In genomic region chr13:97165527-97166425, GRCh38 we compare ENCODE assay signal across 21 cellular contexts. TPM values are rescaled to one million over a fixed set of nuclear protein-coding genes. Genes with fewer than 3 reads are reported as not detected.
DNase-seq lines count a peak whose midpoint lies in the region; ATAC-seq and TF ChIP-seq lines count a peak whose summit lies in the region.
"Had no signal": no experiment of that assay in that cellular context is flagged by ENCODE, and none has a peak within 500 bp of the region (broad histone marks: within the 10 kb centered on the region; RNA-seq: fewer than 3 reads in every experiment).

No MANE protein-coding gene starts in this region.

- intact Hi-C loops in CD8-positive, alpha-beta T cell (cut with DNase I, micrococcal nuclease): no loop called here

- no peak overlapping the region for H3K9ac ChIP-seq in H9 (ENCODE audit: extremely low read depth, insufficient read length, low read length)
- H3K9ac ChIP-seq: GM23248 had no signal

- no peaks in the 10 kb centered on the region for H3K36me3 ChIP-seq in hepatocyte (replicated peaks; ENCODE audit: insufficient read depth, low read depth)
- no peaks in the 10 kb centered on the region for H3K36me3 ChIP-seq in CD8-positive, alpha-beta T cell (ENCODE audit: insufficient read depth, low read length)
- H3K36me3 ChIP-seq: tibial artery had no signal

- H3K4me3 ChIP-seq in hepatocyte: no peak overlapping the region
- H3K4me3 ChIP-seq in CD8-positive, alpha-beta T cell (ENCODE audit: low read depth, low read length): no peak overlapping the region
- H3K4me3 ChIP-seq: GM23248, lung, psoas muscle, skin epidermis, tibial artery had no signal

- H4K20me1 ChIP-seq in hepatocyte (ENCODE audit: insufficient read depth, poor library complexity, severe bottlenecking) (no peaks in the 10 kb centered on the region), H9 (ENCODE audit: control insufficient read depth, insufficient read depth, insufficient read length) (no peaks in the 10 kb centered on the region)

- H3K79me1 ChIP-seq in H9 (ENCODE audit: insufficient read depth, low read depth, low read length, poor library complexity, severe bottlenecking): no peaks in the 10 kb centered on the region

- no peak overlapping the region for H2BK120ac ChIP-seq in H9 (ENCODE audit: low read depth, low read length, poor library complexity, severe bottlenecking)

- ATAC-seq in CD8-positive, alpha-beta T cell: no peak
- ATAC-seq in GM18517 (IDR thresholded peaks at IDR 0.05; ENCODE audit: unreplicated experiment): no peak
- ATAC-seq in GM21529 (IDR thresholded peaks at IDR 0.05; ENCODE audit: unreplicated experiment): no peak
- ATAC-seq: activated T-helper 17 cell treated with anti-CD3 and anti-CD28 coated beads, Interleukin-2, amount 50 U/mL, for 72 hours; foreskin keratinocyte; psoas muscle had no signal

- H2BK15ac ChIP-seq in H9 (ENCODE audit: low read depth, low read length): no peak overlapping the region

- H2AK5ac ChIP-seq in H9 (ENCODE audit: insufficient read length, low read length): no peak overlapping the region

- no peak overlapping the region for H3T11ph ChIP-seq in H9 (ENCODE audit: low read length)

- DNase-seq in DMS53 treated with DMSO at 0.1 percent for 48 hours (lab: John Stamatoyannopoulos, UW; ENCODE audit: unreplicated experiment) (peak; percentile 16), NCI-H526 (lab: John Stamatoyannopoulos, UW) (peak; percentile 50 to 59), hepatocyte (ENCODE audit: low spot score) (peak; percentile 25), renal cortical epithelial cell (ENCODE audit: low read depth) (peak; percentile 1), H9 (no peak)
- DNase-seq in CD8-positive, alpha-beta T cell: no peak
- DNase-seq: activated CD4-positive, alpha-beta T cell treated with anti-CD3 and anti-CD28 coated beads, Interleukin-2, amount 50 U/mL, for 1 hour; CD4-positive, alpha-beta T cell; erythroblast; foreskin keratinocyte; GM23248; immature natural killer cell; NCI-H1436 treated with DMSO at 0.1 percent for 48 hours; psoas muscle; stimulated activated naive CD4-positive, alpha-beta T cell; tibial artery had no signal

- no peak overlapping the region for H2BK12ac ChIP-seq in H9 (ENCODE audit: insufficient read length, low read depth, low read length)

- POLR2A ChIA-PET in CD8-positive, alpha-beta T cell (lab: Charles Lee): no interaction called here

- no peaks in the 10 kb centered on the region for H3K9me2 ChIP-seq in hepatocyte (replicated peaks; ENCODE audit: insufficient read depth)

- no peak overlapping the region for H3K4me3 Mint-ChIP-seq in CD8-positive, alpha-beta T cell
- no peak overlapping the region for H3K4me3 Mint-ChIP-seq in H9
- H3K4me3 Mint-ChIP-seq: activated T-helper 17 cell treated with anti-CD3 and anti-CD28 coated beads, Interleukin-2, amount 50 U/mL, for 72 hours; CD4-positive, alpha-beta T cell; immature natural killer cell had no signal

- H3K9me3 Mint-ChIP-seq in CD8-positive, alpha-beta T cell: no peaks in the 10 kb centered on the region
- no peaks in the 10 kb centered on the region for H3K9me3 Mint-ChIP-seq in H9
- H3K9me3 Mint-ChIP-seq: activated T-helper 17 cell treated with anti-CD3 and anti-CD28 coated beads, Interleukin-2, amount 50 U/mL, for 72 hours; CD4-positive, alpha-beta T cell had no signal

- H3K4me1 Mint-ChIP-seq in CD8-positive, alpha-beta T cell (ENCODE audit: low read depth): no peaks in the 10 kb centered on the region
- no peaks in the 10 kb centered on the region for H3K4me1 Mint-ChIP-seq in H9
- H3K4me1 Mint-ChIP-seq: activated T-helper 17 cell treated with anti-CD3 and anti-CD28 coated beads, Interleukin-2, amount 50 U/mL, for 72 hours; immature natural killer cell had no signal

- H3K27me3 Mint-ChIP-seq in CD8-positive, alpha-beta T cell (ENCODE audit: low read depth): no peaks in the 10 kb centered on the region
- peaks cover 27% of the 10 kb centered on the region for H3K27me3 Mint-ChIP-seq in H9 (ENCODE audit: low read depth)
- H3K27me3 Mint-ChIP-seq: CD4-positive, alpha-beta T cell had no signal

- no peaks in the 10 kb centered on the region for H3K36me3 Mint-ChIP-seq in CD8-positive, alpha-beta T cell
- no peaks in the 10 kb centered on the region; a peak in 1 of 7 replicates for H3K36me3 Mint-ChIP-seq in H9 (ENCODE audit: insufficient read depth in 1 of 3, low read depth in 3 of 3)
- H3K36me3 Mint-ChIP-seq: immature natural killer cell had no signal

- H3K4me2 ChIP-seq in hepatocyte (no peak overlapping the region), H9 (ENCODE audit: insufficient read depth, insufficient read length, low read length) (no peak overlapping the region)

- no peak overlapping the region for H2BK5ac ChIP-seq in H9 (ENCODE audit: insufficient read length, low read length)

- no peak overlapping the region for H3K4ac ChIP-seq in H9 (ENCODE audit: low read depth, low read length)

- no peaks in the 10 kb centered on the region for H3K79me2 ChIP-seq in hepatocyte
- no peaks in the 10 kb centered on the region for H3K79me2 ChIP-seq in H9 (ENCODE audit: insufficient read depth, low read length)

- H2AFZ ChIP-seq in hepatocyte (no peak overlapping the region), H9 (ENCODE audit: low read length) (no peak overlapping the region)
- H2AFZ ChIP-seq: GM23248 had no signal

- CTCF ChIA-PET in CD8-positive, alpha-beta T cell (lab: Charles Lee): no interaction called here

- no peaks in the 10 kb centered on the region for H3K9me3 ChIP-seq in hepatocyte (ENCODE audit: low read depth)
- H3K9me3 ChIP-seq in CD8-positive, alpha-beta T cell (ENCODE audit: low read length): no peaks in the 10 kb centered on the region
- no peaks in the 10 kb centered on the region for H3K9me3 ChIP-seq in H9 (ENCODE audit: control insufficient read depth, low read depth, low read length)
- H3K9me3 ChIP-seq: psoas muscle, tibial artery had no signal

- no peak overlapping the region for H2BK20ac ChIP-seq in H9 (ENCODE audit: low read depth, low read length, poor library complexity, severe bottlenecking)

- H3K4me1 ChIP-seq in hepatocyte (ENCODE audit: insufficient read depth) (no peaks in the 10 kb centered on the region), H9 (ENCODE audit: insufficient read depth, low read length) (no peaks in the 10 kb centered on the region)
- H3K4me1 ChIP-seq in CD8-positive, alpha-beta T cell (ENCODE audit: insufficient read depth, low read length): no peaks in the 10 kb centered on the region
- H3K4me1 ChIP-seq: foreskin keratinocyte, psoas muscle, tibial artery had no signal

- H3K18ac ChIP-seq in H9 (ENCODE audit: insufficient read length, low read depth, low read length): no peak overlapping the region

- H3K23ac ChIP-seq in H9 (ENCODE audit: insufficient read length, low read depth, low read length): no peak overlapping the region

- no peak for TF ChIP-seq CTCF in hepatocyte (IDR thresholded peaks at IDR 0.05; ENCODE audit: poor library complexity)
- no peak for TF ChIP-seq CTCF in CD8-positive, alpha-beta T cell (IDR thresholded peaks at IDR 0.05)
- no peak for TF ChIP-seq CTCF in H9 (conservative IDR thresholded peaks at IDR 0.05)

- H3K23me2 ChIP-seq in H9 (ENCODE audit: insufficient read length, low read depth, low read length, poor library complexity, severe bottlenecking): no peaks in the 10 kb centered on the region

- H3K56ac ChIP-seq in H9 (ENCODE audit: insufficient read length, low read depth, low read length): no peak overlapping the region

- WGBS in hepatocyte (ENCODE audit: low lambda C conversion rate, missing lambda C conversion rate): 82% methylated on average over 2 of the region's 2 CpGs
- no CpG with 5 or more reads among the region's 2 CpGs for WGBS in H9 (ENCODE audit: extremely low coverage, insufficient read length, low lambda C conversion rate)

- H3K27ac ChIP-seq in hepatocyte (no peak overlapping the region), H9 (ENCODE audit: insufficient read length, low read depth, low read length) (no peak overlapping the region)
- H3K27ac ChIP-seq in CD8-positive, alpha-beta T cell (ENCODE audit: low read depth, low read length): no peak overlapping the region
- H3K27ac ChIP-seq: foreskin keratinocyte, GM23248, psoas muscle, skin epidermis, tibial artery had no signal

- H4K5ac ChIP-seq in H9 (ENCODE audit: insufficient read length, low read depth, low read length): no peak overlapping the region

- H4K8ac ChIP-seq in H9 (replicated peaks; ENCODE audit: insufficient read length, low read depth, low read length): no peak overlapping the region

- no peak overlapping the region for H3K14ac ChIP-seq in H9 (ENCODE audit: insufficient read depth, low read length)

- H3K27me3 ChIP-seq in hepatocyte (no peaks in the 10 kb centered on the region), H9 (ENCODE audit: insufficient read depth, low read length) (no peaks in the 10 kb centered on the region)
- no peaks in the 10 kb centered on the region for H3K27me3 ChIP-seq in CD8-positive, alpha-beta T cell (ENCODE audit: insufficient read depth, low read length)
- H3K27me3 ChIP-seq: foreskin keratinocyte, tibial artery had no signal

- H3K27ac Mint-ChIP-seq in CD8-positive, alpha-beta T cell: no peak overlapping the region
- H3K27ac Mint-ChIP-seq in H9: no peak overlapping the region
- H3K27ac Mint-ChIP-seq: activated T-helper 17 cell treated with anti-CD3 and anti-CD28 coated beads, Interleukin-2, amount 50 U/mL, for 72 hours; CD4-positive, alpha-beta T cell; immature natural killer cell had no signal

- H4K91ac ChIP-seq in H9 (ENCODE audit: insufficient read length, low read depth, low read length): no peak overlapping the region

RNA-seq across cellular contexts. Expression of gene MBNL2, which starts 56.4 kb away (rescaled TPM):
- 96.8 and 97.9 TPM in 2 replicates for total RNA-seq in hepatocyte
- 27.4 and 33.8 TPM in 2 replicates for polyA plus RNA-seq in hepatocyte
- total RNA-seq in renal cortical epithelial cell: 36.5 and 124 TPM in 2 replicates
- total RNA-seq in CD8-positive, alpha-beta T cell: 10 to 100 TPM; 31.2 to 33.2 TPM
- 0.17 and 0.22 TPM in 2 replicates for total RNA-seq in H9 (2021)

Comparison
In these comparisons a context has a peak if more than half of its experiments do, and no peak if none do; other contexts are left out.
1. DNase-seq: peak in DMS53 treated with DMSO at 0.1 percent for 48 hours (single experiment), NCI-H526 (2 of 2), hepatocyte (single experiment) and renal cortical epithelial cell (single experiment); none in CD8-positive, alpha-beta T cell (0 of 7) and H9 (single experiment).
2. RNA of gene MBNL2, which starts 56.4 kb away (total RNA-seq): 36.5 to 124 TPM in renal cortical epithelial cell, 96.8 to 97.9 TPM in hepatocyte and 31.2 to 33.2 TPM in CD8-positive, alpha-beta T cell; 0.17 to 0.22 TPM in H9; every median in the first group is over 10 times any median in the second.